Comparison of ENCODE assay signal across 8 cellular contexts in the genomic region with DNA sequence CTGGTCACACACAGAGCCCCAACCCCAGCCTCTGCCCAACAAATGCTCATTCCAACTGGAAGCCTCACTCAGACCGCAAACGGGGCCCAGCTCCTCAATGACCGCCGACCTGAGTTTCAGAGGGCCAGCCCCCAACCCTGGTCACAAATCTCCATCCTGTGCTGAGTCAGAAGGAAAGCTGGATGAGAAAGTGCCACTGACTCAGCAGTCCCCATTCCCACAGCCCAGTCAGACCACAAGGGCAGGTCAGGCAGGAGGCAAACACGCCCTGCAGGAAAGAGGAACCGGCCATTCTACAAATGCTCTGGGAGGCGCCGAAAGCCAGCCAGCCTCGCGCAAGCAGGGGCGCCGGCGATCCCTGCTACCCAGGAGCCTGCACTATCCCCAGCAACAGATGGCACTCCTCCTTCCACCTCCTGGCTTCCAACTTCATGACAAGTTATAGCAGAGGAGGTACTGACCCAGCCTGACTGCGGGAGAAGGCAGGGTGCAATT. TPM values are rescaled to one million over a fixed set of nuclear protein-coding genes. Genes with fewer than 3 reads are reported as not detected.
DNase-seq lines count a peak whose midpoint lies in the region; ATAC-seq lines count a peak whose summit lies in the region.

No MANE protein-coding gene starts in this region.

- no peaks in the 10 kb centered on the region for H3K27me3 Mint-ChIP-seq in activated naive CD8-positive, alpha-beta T cell

- DNase-seq in A172 (ENCODE audit: low spot score) (peak; percentile 90), HCEC 1CT (peak; percentile 88), islet precursor cell (peak; percentile 92), NCI-H187 (lab: John Stamatoyannopoulos, UW) (no peak), NCI-H1105 (lab: John Stamatoyannopoulos, UW) (no peak)
- DNase-seq in effector CD4-positive, alpha-beta T cell = no peak

- peak overlapping the region; percentile 34 for H3K27ac Mint-ChIP-seq in activated naive CD8-positive, alpha-beta T cell

- no peak for ATAC-seq in HG03460 (IDR thresholded peaks at IDR 0.05; ENCODE audit: unreplicated experiment)

- H3K9me3 Mint-ChIP-seq in activated naive CD8-positive, alpha-beta T cell (ENCODE audit: low read depth) = no peaks in the 10 kb centered on the region

- H3K4me3 Mint-ChIP-seq in activated naive CD8-positive, alpha-beta T cell = no peak overlapping the region

- H3K36me3 Mint-ChIP-seq in activated naive CD8-positive, alpha-beta T cell = no peaks in the 10 kb centered on the region

- H3K4me1 Mint-ChIP-seq in activated naive CD8-positive, alpha-beta T cell (ENCODE audit: low read depth) = peaks cover 10% of the 10 kb centered on the region

RNA-seq across cellular contexts. Expression of a gene that starts 14.1 kb away (rescaled TPM):
- total RNA-seq in A172 (2014; rRNA removed; shearing (Covaris generic)) = 13.3 and 18.8 TPM in 2 replicates

RNA-seq across cellular contexts. Expression of a gene that starts 14.8 kb away (rescaled TPM):
- 6.4 and 14.2 TPM in 2 replicates for total RNA-seq in A172 (2014; rRNA removed; shearing (Covaris generic))

RNA-seq across cellular contexts. Expression of a gene that starts 15.2 kb away (rescaled TPM):
- 35.5 and 47.9 TPM in 2 replicates for total RNA-seq in A172 (2014; rRNA removed; shearing (Covaris generic))

RNA-seq across cellular contexts. Expression of a gene that starts 57.3 kb away (rescaled TPM):
- total RNA-seq in A172 (2014; rRNA removed; shearing (Covaris generic)) = 57.2 and 58.7 TPM in 2 replicates

Comparison
In these comparisons a context has a peak if more than half of its experiments do, and no peak if none do; other contexts are left out.
1. DNase-seq: peak in A172 (single experiment), HCEC 1CT (single experiment) and islet precursor cell (single experiment); none in effector CD4-positive, alpha-beta T cell (single experiment), NCI-H187 (0 of 2) and NCI-H1105 (single experiment).